Comparison of ENCODE assay signal across 7 cellular contexts in the genomic region with DNA sequence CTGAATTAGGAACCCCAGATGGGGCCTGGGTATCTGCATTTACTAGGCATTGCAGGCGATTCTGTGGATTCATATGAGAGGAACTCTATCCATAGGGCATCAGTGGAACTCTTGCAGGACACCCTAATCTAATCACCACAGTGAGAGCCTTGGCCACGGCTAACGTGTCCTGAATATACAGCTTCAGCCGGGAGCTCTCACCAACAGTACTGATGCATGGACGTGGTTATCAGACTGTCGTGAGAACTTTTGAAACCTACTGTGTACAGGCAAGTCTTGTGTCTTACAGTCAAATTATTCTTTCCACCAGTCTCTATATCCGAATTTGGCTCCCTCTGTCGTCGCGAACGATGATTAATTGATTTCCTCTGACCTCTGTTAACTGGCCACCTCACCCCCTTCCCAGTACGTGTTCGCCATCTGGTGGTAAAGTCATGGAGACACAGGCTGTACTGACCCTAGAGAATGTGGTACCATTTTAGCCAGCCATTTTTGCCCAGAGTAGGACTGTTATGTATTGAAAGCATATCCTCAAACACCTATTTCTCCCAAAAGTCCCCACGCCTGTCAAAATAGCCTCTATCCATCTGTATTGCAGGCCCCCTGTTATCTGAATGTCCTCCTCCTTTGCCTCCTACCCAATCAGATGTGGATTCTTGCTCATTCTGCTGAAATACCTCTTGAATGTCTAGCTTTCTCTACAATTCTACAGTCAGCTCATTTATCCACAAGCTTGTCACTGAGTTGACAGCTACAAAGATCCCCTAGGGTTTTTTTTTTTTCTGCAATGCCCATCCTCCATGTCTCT. TPM values are rescaled to one million over a fixed set of nuclear protein-coding genes. Genes with fewer than 3 reads are reported as not detected.
DNase-seq lines count a peak whose midpoint lies in the region; ATAC-seq, FAIRE-seq and TF ChIP-seq lines count a peak whose summit lies in the region.

No MANE protein-coding gene starts in this region.

- under 1% methylated on average over 14 of the region's 14 CpGs for WGBS in K562 (ENCODE audit: insufficient coverage, low coverage, missing lambda C conversion rate)
- 12% methylated on average over 14 of the region's 14 CpGs for WGBS in smooth muscle cell (ENCODE audit: low lambda C conversion rate)

- H3K79me2 ChIP-seq in K562 (ENCODE audit: control insufficient read depth, insufficient read depth, low read length) (no peaks in the 10 kb centered on the region), smooth muscle cell (ENCODE audit: low read depth) (no peaks in the 10 kb centered on the region)

- TF ChIP-seq EP300 in K562 (IDR thresholded peaks at IDR 0.05; ENCODE audit: low read length), result peak; percentile 38; the same call in 1 of the 2 replicates

- no peaks in the 10 kb centered on the region for H3K9me1 ChIP-seq in K562 (ENCODE audit: control insufficient read depth, insufficient read depth, low read length)

- no peak overlapping the region for H3K9ac ChIP-seq in K562 (ENCODE audit: insufficient read depth in 1 of 2, low read depth in 2 of 2, low read length in 2 of 2)
- H3K9ac ChIP-seq in smooth muscle cell (ENCODE audit: low read depth), result no peak overlapping the region

- TF ChIP-seq CTCF in HL-60 (IDR thresholded peaks at IDR 0.05; ENCODE audit: insufficient read depth, low read length) (peak; percentile 96), K562 (IDR thresholded peaks at IDR 0.05 in 2 of 3, conservative IDR thresholded peaks at IDR 0.05 in 1 of 3; ENCODE audit: insufficient read depth in 2 of 3, low read depth in 1 of 3, low read length in 3 of 3) (peak; percentile 93 to 99 (median 96)), smooth muscle cell (IDR thresholded peaks at IDR 0.05; ENCODE audit: borderline replicate concordance, insufficient read depth, poor library complexity, severe bottlenecking) (peak; percentile 91)

- CTCF ChIA-PET in K562 (lab: Yijun Ruan, JAX; ENCODE audit: low intra/inter-chr PET ratio), result interaction anchor here (0.8 to 3.2 kb wide), 8 partner anchors 20 to 395 kb away, joined by 3 to 24 read pairs (median 4); no protein-coding TSS in a partner anchor

- ATAC-seq in GM19438 (IDR thresholded peaks at IDR 0.05; ENCODE audit: low read depth, unreplicated experiment) (peak; percentile 78), K562 (peak; percentile 97)

- TF ChIP-seq POLR2A in K562 (conservative IDR thresholded peaks at IDR 0.05), result no peak

- intact Hi-C loops in K562 (cut with micrococcal nuclease), result loop anchor here (1.0 to 5.0 kb wide), 5 partner anchors 84 to 218 kb away; no protein-coding TSS in a partner anchor

- H2AFZ ChIP-seq in K562 (ENCODE audit: low read depth, low read length), result no peak overlapping the region
- H2AFZ ChIP-seq in smooth muscle cell (ENCODE audit: low read depth), result no peak overlapping the region

- BruUV-seq in K562 (replicated peaks; lab: Mats Ljungman, UMichigan), result no TSS peak

- peak; percentile 99 for FAIRE-seq in K562 (lab: Jason Lieb, UNC)

- H3K4me3 ChIP-seq in HL-60 (replicated peaks; ENCODE audit: insufficient read depth, low read length), result no peak overlapping the region
- no peak overlapping the region for H3K4me3 ChIP-seq in K562
- peak overlapping the region; percentile 25 for H3K4me3 ChIP-seq in smooth muscle cell

- peak; percentile 99 for TF ChIP-seq RAD21 in K562 (CRISPR knock-in tag; conservative IDR thresholded peaks at IDR 0.05 in 1 of 2, IDR thresholded peaks at IDR 0.05 in 1 of 2)

- no peaks in the 10 kb centered on the region for H3K27me3 ChIP-seq in HL-60 (ENCODE audit: insufficient read depth, poor library complexity, severe bottlenecking)
- peaks cover 10 to 45% of the 10 kb centered on the region in 2 experiments for H3K27me3 ChIP-seq in K562 (ENCODE audit: control insufficient read depth in 2 of 2, insufficient read depth in 2 of 2, low read length in 2 of 2)
- no peaks in the 10 kb centered on the region for H3K27me3 ChIP-seq in smooth muscle cell (ENCODE audit: low read depth)

- H3K36me3 ChIP-seq in K562 (ENCODE audit: control insufficient read depth, insufficient read depth, low read length) (no peaks in the 10 kb centered on the region), smooth muscle cell (ENCODE audit: low read depth) (no peaks in the 10 kb centered on the region)

- H4K20me1 ChIP-seq in K562 (replicated peaks; ENCODE audit: control insufficient read depth, insufficient read depth, low read length) (no peaks in the 10 kb centered on the region), smooth muscle cell (ENCODE audit: low read depth) (no peaks in the 10 kb centered on the region)

- H3K4me2 ChIP-seq in K562 (ENCODE audit: insufficient read depth, low read length), result peak overlapping the region; percentile 40; the same call in 1 of the 2 replicates
- H3K4me2 ChIP-seq in smooth muscle cell, result peak overlapping the region; percentile 81

- H3F3A ChIP-seq in smooth muscle cell (ENCODE audit: low read depth), result no peaks in the 10 kb centered on the region

- H3K9me3 ChIP-seq in K562 (replicated peaks; ENCODE audit: control insufficient read depth, insufficient read depth, low read depth, low read length) (no peaks in the 10 kb centered on the region), smooth muscle cell (replicated peaks; ENCODE audit: low read depth) (no peaks in the 10 kb centered on the region)

- DNase-seq in ELF-1 (ENCODE audit: low read depth, low spot score), result peak; percentile 76
- DNase-seq in HL-60 (ENCODE audit: low read depth in 1 of 2, low spot score in 1 of 2), result peak; percentile 73 to 82
- peak; percentile 84 for DNase-seq in NOMO-1 treated with DMSO at 0.1 percent for 48 hours (lab: John Stamatoyannopoulos, UW; ENCODE audit: unreplicated experiment)
- DNase-seq in K562 (ENCODE audit: extremely low read depth in 1 of 4, low spot score in 3 of 4), result peak; percentile 79 to 87 (median 83)
- peak; percentile 82 for DNase-seq in iPS-NIHi11 (ENCODE audit: low spot score)
- DNase-seq in smooth muscle cell (lab: John Stamatoyannopoulos, UW; ENCODE audit: unreplicated experiment), result no peak

- in situ Hi-C loops in K562 (cut with MboI), result no loop called here

- H3K27ac ChIP-seq in HL-60 (replicated peaks), result no peak overlapping the region
- no peak overlapping the region for H3K27ac ChIP-seq in K562 (ENCODE audit: extremely low read depth, low read depth, low read length)
- no peak overlapping the region for H3K27ac ChIP-seq in smooth muscle cell (ENCODE audit: low read depth)

- H3K4me1 ChIP-seq in K562 (replicated peaks in 1 of 2; ENCODE audit: control insufficient read depth in 2 of 2, insufficient read depth in 2 of 2, low read length in 2 of 2), result no peaks in the 10 kb centered on the region; a peak in 1 of 5 replicates
- no peaks in the 10 kb centered on the region for H3K4me1 ChIP-seq in smooth muscle cell (ENCODE audit: low read depth)

- POLR2A ChIA-PET in K562 (lab: Yijun Ruan, JAX), result no interaction called here

TF ChIP-seq in K562, 482 proteins besides CTCF, POLR2A, EP300 and RAD21 (continues in another document):
- TF ChIP-seq ZNF444 (CRISPR knock-in tag; IDR thresholded peaks at IDR 0.05) (no peak), ESRRA (IDR thresholded peaks at IDR 0.05; ENCODE audit: borderline replicate concordance, low read depth) (peak; percentile 48; the same call in 1 of the 2 replicates), STAG1 (CRISPR knock-in tag; IDR thresholded peaks at IDR 0.05; ENCODE audit: borderline replicate concordance) (peak; percentile 88; the same call in 1 of the 2 replicates), CXXC5 (CRISPR knock-in tag; IDR thresholded peaks at IDR 0.05) (0 out of 2 replicates have a peak, but pooled peaks have one; percentile 45), NR1H2 (CRISPR knock-in tag; IDR thresholded peaks at IDR 0.05) (no peak)

RNA-seq across cellular contexts. Expression of a gene that starts 39.7 kb away (rescaled TPM):
- total RNA-seq in K562 (2011; cell fraction: chromatin; rRNA removed; ENCODE audit: low replicate concordance), result 0.12 and 0.32 TPM in 2 replicates
- 0.13 and 0.33 TPM in 2 replicates for total RNA-seq in K562 (2011; cell fraction: nucleolus; rRNA removed)
- total RNA-seq in K562 (2011; cell fraction: nucleoplasm; rRNA removed), result 0.22 TPM in 1 of 2 replicates, not detected in the other
- total RNA-seq in K562 (2014; rRNA removed) (0.05 and 0.33 TPM in 2 replicates), K562 (2014; rRNA removed; fragmentation: Illumina TruSeq; extraction: Trizol) (0.19 and 0.22 TPM in 2 replicates), K562 (2015; rRNA removed; fragmentation: Illumina TruSeq; extraction: Trizol) (0.19 and 0.33 TPM in 2 replicates), K562 (2021) (0.18 and 0.31 TPM in 2 replicates), smooth muscle cell (0.81 and 1.4 TPM in 2 replicates)
- polyA plus RNA-seq in K562 (2011; rRNA removed) (0.21 and 0.23 TPM in 2 replicates), K562 (2014; fragmentation: Illumina TruSeq; extraction: Trizol) (0.21 and 0.22 TPM in 2 replicates), K562 (2014; fragmentation: Nextera tagmentation; extraction: Ambion mirVana) (under 1 TPM; 0.07 to 0.10 TPM), K562 (2014; rRNA removed) (0.05 and 0.77 TPM in 2 replicates), smooth muscle cell (0.18 and 0.40 TPM in 2 replicates)
- polyA plus RNA-seq in K562 (2011; cell fraction: cytosol; rRNA removed), result 0.09 and 0.10 TPM in 2 replicates
- 0.31 and 0.36 TPM in 2 replicates for polyA plus RNA-seq in K562 (2011; cell fraction: nucleus; rRNA removed)
- polyA plus RNA-seq in K562 (2012), result 0.17 and 0.65 TPM in 2 replicates
- 0.21 and 0.42 TPM in 2 replicates for polyA minus RNA-seq in K562 (2011; rRNA and poly(A)+ RNA removed)
- polyA minus RNA-seq in K562 (2011; cell fraction: cytosol; rRNA and poly(A)+ RNA removed), result not detected in 2 replicates
- polyA minus RNA-seq in K562 (2011; cell fraction: nucleus; rRNA and poly(A)+ RNA removed), result 0.22 and 0.40 TPM in 2 replicates

RNA-seq across cellular contexts. Expression of a gene that starts 42.8 kb away (rescaled TPM):
- not detected in 2 replicates for total RNA-seq in K562 (2011; cell fraction: chromatin; rRNA removed; ENCODE audit: low replicate concordance)
- not detected in 2 replicates for total RNA-seq in K562 (2011; cell fraction: nucleolus; rRNA removed)
- total RNA-seq in K562 (2011; cell fraction: nucleoplasm; rRNA removed), result not detected in 2 replicates
- total RNA-seq in K562 (2014; rRNA removed) (0.16 TPM in 1 of 2 replicates, not detected in the other), K562 (2014; rRNA removed; fragmentation: Illumina TruSeq; extraction: Trizol) (0.35 TPM in 1 of 2 replicates, not detected in the other), K562 (2015; rRNA removed; fragmentation: Illumina TruSeq; extraction: Trizol) (0.18 TPM in 1 of 2 replicates, not detected in the other), K562 (2021) (0.44 and 1.6 TPM in 2 replicates), smooth muscle cell (1.2 TPM in 1 of 2 replicates, not detected in the other)
- polyA plus RNA-seq in K562 (2011; rRNA removed) (0.03 and 0.50 TPM in 2 replicates), K562 (2014; fragmentation: Illumina TruSeq; extraction: Trizol) (0.16 and 0.43 TPM in 2 replicates), K562 (2014; fragmentation: Nextera tagmentation; extraction: Ambion mirVana) (under 1 TPM; 0.55 to 0.63 TPM), K562 (2014; rRNA removed) (not detected in 2 replicates), smooth muscle cell (not detected in 2 replicates)
- polyA plus RNA-seq in K562 (2011; cell fraction: cytosol; rRNA removed), result not detected in 2 replicates
- polyA plus RNA-seq in K562 (2011; cell fraction: nucleus; rRNA removed), result 0.27 TPM in 1 of 2 replicates, not detected in the other
- 0.21 and 1.1 TPM in 2 replicates for polyA plus RNA-seq in K562 (2012)
- polyA minus RNA-seq in K562 (2011; rRNA and poly(A)+ RNA removed), result not detected in 2 replicates
- not detected in 2 replicates for polyA minus RNA-seq in K562 (2011; cell fraction: cytosol; rRNA and poly(A)+ RNA removed)
- polyA minus RNA-seq in K562 (2011; cell fraction: nucleus; rRNA and poly(A)+ RNA removed), result 0.40 TPM in 1 of 2 replicates, not detected in the other
